In genomic region chr22:29700949-29701927, GRCh38 we compare ENCODE assay signal across 8 cellular contexts. TPM values are rescaled to one million over a fixed set of nuclear protein-coding genes. Genes with fewer than 3 reads are reported as not detected.
DNase-seq lines count a peak whose midpoint lies in the region; ATAC-seq, FAIRE-seq and TF ChIP-seq lines count a peak whose summit lies in the region.

No MANE protein-coding gene starts in this region.

- DNase-seq in A172 (ENCODE audit: low spot score): peak; percentile 72
- DNase-seq in NCI-H2196 treated with DMSO at 0.1 percent for 48 hours (lab: John Stamatoyannopoulos, UW; ENCODE audit: unreplicated experiment): peak; percentile 21
- DNase-seq in GM12878 (ENCODE audit: low read depth, low spot score): no peak
- peak in 2 of 6 donors; percentile 30 for DNase-seq in pancreas
- DNase-seq in activated effector memory CD4-positive, alpha-beta T cell treated with anti-CD3 and anti-CD28 coated beads, Interleukin-2, amount 50 U/mL, for 16 hours: no peak
- DNase-seq in nephron progenitor cell: no peak

- peaks cover 7% of the 10 kb centered on the region for H3K36me3 Mint-ChIP-seq in nephron progenitor cell (ENCODE audit: low read depth)

- no peak for TF ChIP-seq EP300 in GM12878 (IDR thresholded peaks at IDR 0.05; ENCODE audit: borderline replicate concordance in 1 of 2, control insufficient read depth in 1 of 2, low read depth in 2 of 2, low read length in 2 of 2)

- no peaks in the 10 kb centered on the region for H3K79me2 ChIP-seq in GM12878 (ENCODE audit: control insufficient read depth, insufficient read depth, low read length)

- no peak overlapping the region for H3K4me3 ChIP-seq in GM12878
- H3K4me3 ChIP-seq in pancreas: no peak overlapping the region

- TF ChIP-seq POLR2A in GM12878 (IDR thresholded peaks at IDR 0.05; ENCODE audit: low read depth, low read length): no peak; the same call in 1 of the 2 replicates

- H3K4me2 ChIP-seq in GM12878 (ENCODE audit: control insufficient read depth, insufficient read depth): no peak overlapping the region

- peaks cover 47% of the 10 kb centered on the region for H3K4me1 Mint-ChIP-seq in nephron progenitor cell

- in situ Hi-C loops in GM12878 (cut with MboI): no loop called here

- no peak overlapping the region for H2AFZ ChIP-seq in GM12878 (ENCODE audit: control insufficient read depth, low read depth, low read length)

- H3K9me3 Mint-ChIP-seq in nephron progenitor cell: no peaks in the 10 kb centered on the region

- CTCF ChIA-PET in GM12878 (lab: Yijun Ruan, JAX): interaction anchor here (0.5 to 1.2 kb wide), 3 partner anchors 20 to 303 kb away, joined by 4 to 10 read pairs (median 5); no protein-coding TSS in a partner anchor

- H3K4me1 ChIP-seq in GM12878 (ENCODE audit: control insufficient read depth, insufficient read depth, low read length) (0 out of 2 replicates have a peak, but pooled peaks cover 3% of the 10 kb centered on the region), pancreas (peaks cover 7 to 20% (median 7%) of the 10 kb centered on the region in 3 donors)

- H3K27ac Mint-ChIP-seq in nephron progenitor cell: no peak overlapping the region

- FAIRE-seq in G401.6 (lab: Jason Lieb, UNC): peak; percentile 96
- FAIRE-seq in GM12878 (lab: Jason Lieb, UNC): no peak
- FAIRE-seq in pancreas (lab: Jason Lieb, UNC): no peak

- no peaks in the 10 kb centered on the region for H3K27me3 ChIP-seq in GM12878 (replicated peaks in 1 of 2; ENCODE audit: control insufficient read depth in 2 of 2, insufficient read depth in 2 of 2, low read length in 1 of 2)
- H3K27me3 ChIP-seq in pancreas: no peaks in the 10 kb centered on the region

- intact Hi-C loops in GM12878 (cut with micrococcal nuclease; ENCODE audit: unreplicated experiment): no loop called here
- intact Hi-C loops in pancreas (cut with DNase I): no loop called here

- peak; percentile 16 to 28 (median 21); a peak in 3 of 6 replicates for TF ChIP-seq CTCF in GM12878 (IDR thresholded peaks at IDR 0.05 in 2 of 3, conservative IDR thresholded peaks at IDR 0.05 in 1 of 3; ENCODE audit: control insufficient read depth in 2 of 3, extremely low read depth in 1 of 3, insufficient read depth in 1 of 3, low read depth in 3 of 3, low read length in 3 of 3)
- TF ChIP-seq CTCF in pancreas (IDR thresholded peaks at IDR 0.05): no peak
- TF ChIP-seq CTCF in nephron progenitor cell (IDR thresholded peaks at IDR 0.05): no peak

- no TSS peak for BruUV-seq in GM12878 (replicated peaks; lab: Mats Ljungman, UMichigan)

- H3K4me3 Mint-ChIP-seq in nephron progenitor cell: no peak overlapping the region

- RAD21 ChIA-PET in GM12878 (lab: Charles Lee; ENCODE audit: unreplicated experiment): interaction anchor here (0.6 to 1.2 kb wide), 2 partner anchors 59 to 304 kb away, joined by 3 to 4 read pairs; no protein-coding TSS in a partner anchor

- H3K9me3 ChIP-seq in GM12878 (replicated peaks; ENCODE audit: control insufficient read depth, insufficient read depth, low read length): no peaks in the 10 kb centered on the region
- H3K9me3 ChIP-seq in pancreas: no peaks in the 10 kb centered on the region

- SMC1A ChIA-PET in GM12878 (lab: Charles Lee; ENCODE audit: uncharacterized antibody, unreplicated experiment): interaction anchor here (1.1 to 1.2 kb wide), 3 partner anchors 12 to 377 kb away, joined by 3 read pairs; no protein-coding TSS in a partner anchor

- ATAC-seq in GM12878: peak; percentile 66
- peak; percentile 35 to 68 (median 66) for ATAC-seq in pancreas
- no peak for ATAC-seq in GM19023 (IDR thresholded peaks at IDR 0.05; ENCODE audit: unreplicated experiment)

- no peaks in the 10 kb centered on the region for H4K20me1 ChIP-seq in GM12878 (ENCODE audit: control insufficient read depth, insufficient read depth)

- 0 out of 2 replicates have a peak, but pooled peaks have one; percentile 12 for TF ChIP-seq RAD21 in GM12878 (IDR thresholded peaks at IDR 0.05; ENCODE audit: insufficient read depth, low read depth, low read length)

- H3K9ac ChIP-seq in GM12878 (ENCODE audit: control insufficient read depth, insufficient read depth, low read length): no peak overlapping the region

- H3K27me3 Mint-ChIP-seq in nephron progenitor cell (ENCODE audit: low read depth, poor library complexity): peaks cover 70% of the 10 kb centered on the region

- H3K27ac ChIP-seq in GM12878 (ENCODE audit: control insufficient read depth, insufficient read depth) (no peak overlapping the region), pancreas (peak overlapping the region in 2 of 4 donors; percentile 13 to 44)

- 57% methylated on average over 21 of the region's 21 CpGs for WGBS in GM12878 (ENCODE audit: insufficient coverage, insufficient replicate concordance, low lambda C conversion rate, missing lambda C conversion rate)
- WGBS in pancreas, 2 donors: 27 to 32% methylated on average over 21 of the region's 21 CpGs

- POLR2A ChIA-PET in GM12878 (lab: Charles Lee): no interaction called here

- H3K36me3 ChIP-seq in GM12878 (ENCODE audit: control insufficient read depth in 2 of 2, insufficient read depth in 2 of 2, low read length in 1 of 2) (0 out of 4 replicates have a peak, but pooled peaks cover 0 to 1% of the 10 kb centered on the region in 2 experiments), pancreas (no peaks in the 10 kb centered on the region)

TF ChIP-seq in GM12878, 131 proteins besides CTCF, POLR2A, EP300 and RAD21:
- TF ChIP-seq LARP7 (IDR thresholded peaks at IDR 0.05) (no peak), EZH2 (IDR thresholded peaks at IDR 0.05; ENCODE audit: borderline replicate concordance, control insufficient read depth, low read depth, low read length) (no peak), ZBTB11 (CRISPR knock-in tag; IDR thresholded peaks at IDR 0.05) (no peak), IKZF1 (conservative IDR thresholded peaks at IDR 0.05) (no peak), ZSCAN29 (IDR thresholded peaks at IDR 0.05) (no peak), GATAD2B (conservative IDR thresholded peaks at IDR 0.05; ENCODE audit: low read depth) (no peak), BRCA1 (IDR thresholded peaks at IDR 0.05; ENCODE audit: low read depth, low read length) (no peak)

RNA-seq across cellular contexts. Expression of gene CABP7, which starts 18.6 kb away (rescaled TPM):
- 0.19 TPM in 2 replicates for total RNA-seq in A172 (2014; rRNA removed; shearing (Covaris generic))
- 0.10 TPM in 1 of 2 replicates, not detected in the other for total RNA-seq in GM12878 (2013; cell fraction: nucleolus; rRNA removed)
- total RNA-seq in GM12878 (2014; rRNA removed): not detected in 2 replicates
- total RNA-seq in GM12878 (2014; rRNA removed; fragmentation: Illumina TruSeq; extraction: Trizol): not detected in 2 replicates
- 0.05 TPM in 1 of 2 replicates, not detected in the other for total RNA-seq in GM12878 (2021)
- not detected for polyA plus RNA-seq in GM12878 (2011; ENCODE audit: low read depth)
- not detected in 2 replicates for polyA plus RNA-seq in GM12878 (2011; rRNA removed)
- polyA plus RNA-seq in GM12878 (2011; cell fraction: cytosol; rRNA removed): 0.03 TPM in 1 of 2 replicates, not detected in the other
- 0.12 and 0.13 TPM in 2 replicates for polyA plus RNA-seq in GM12878 (2011; cell fraction: nucleus; rRNA removed)
- polyA plus RNA-seq in GM12878 (2012): 0.07 and 0.14 TPM in 2 replicates
- not detected in 2 replicates for polyA plus RNA-seq in GM12878 (2014; fragmentation: Illumina TruSeq; extraction: Trizol)
- under 1 TPM in 1 of 2 experiments, not detected in 1; 0.02 TPM for polyA plus RNA-seq in GM12878 (2014; fragmentation: Nextera tagmentation; extraction: Ambion mirVana)
- polyA plus RNA-seq in GM12878 (2014; rRNA removed): 0.03 and 0.08 TPM in 2 replicates
- polyA plus RNA-seq in GM12878 (2016; fragmentation: Nextera tagmentation; extraction: Ambion mirVana): under 1 TPM; 0.11 to 0.18 TPM
- not detected in 2 replicates for polyA minus RNA-seq in GM12878 (2011; rRNA and poly(A)+ RNA removed)
- not detected in 2 replicates for polyA minus RNA-seq in GM12878 (2011; cell fraction: cytosol; rRNA and poly(A)+ RNA removed)
- polyA minus RNA-seq in GM12878 (2011; cell fraction: nucleus; rRNA and poly(A)+ RNA removed): not detected in 2 replicates
- total RNA-seq in pancreas: 1 to 10 TPM in 4 of 6 donors, under 1 TPM in 2; 0.56 to 3.6 (median 1.5) TPM
- polyA plus RNA-seq in pancreas: 10 to 100 TPM in 1 of 2 donors, 1 to 10 TPM in 1; 4.6 to 17.9 TPM

Comparison
In these comparisons a context has a peak if more than half of its experiments do, and no peak if none do; other contexts are left out.
1. DNase-seq: peak in A172 (single experiment) and NCI-H2196 treated with DMSO at 0.1 percent for 48 hours (single experiment); none in GM12878 (single experiment), activated effector memory CD4-positive, alpha-beta T cell treated with anti-CD3 and anti-CD28 coated beads, Interleukin-2, amount 50 U/mL, for 16 hours (single experiment) and nephron progenitor cell (single experiment).
2. CTCF ChIP-seq: peak in GM12878 (3 of 3); none in pancreas (0 of 4) and nephron progenitor cell (single experiment).